In genomic region chr7:16758634-16759602, GRCh38 we compare ENCODE assay signal across 9 cellular contexts. TPM values are rescaled to one million over a fixed set of nuclear protein-coding genes. Genes with fewer than 3 reads are reported as not detected.
"Had no signal": no experiment of that assay in that cellular context is flagged by ENCODE, and none has a peak within 500 bp of the region (broad histone marks: within the 10 kb centered on the region; RNA-seq: fewer than 3 reads in every experiment).

No MANE protein-coding gene starts in this region.

- H3K36me3 Mint-ChIP-seq: activated naive CD4-positive, alpha-beta T cell treated with anti-CD3 and anti-CD28 coated beads, Interleukin-2, amount 10 ng/mL, durations not matched to agents 7 days and 5 days had no signal

- H3K4me3 Mint-ChIP-seq: activated naive CD4-positive, alpha-beta T cell treated with anti-CD3 and anti-CD28 coated beads, Interleukin-2, amount 10 ng/mL, durations not matched to agents 7 days and 5 days had no signal

- H3K9me3 Mint-ChIP-seq: activated naive CD4-positive, alpha-beta T cell treated with anti-CD3 and anti-CD28 coated beads, Interleukin-2, amount 10 ng/mL, durations not matched to agents 7 days and 5 days had no signal

- H3K27ac Mint-ChIP-seq: activated naive CD4-positive, alpha-beta T cell treated with anti-CD3 and anti-CD28 coated beads, Interleukin-2, amount 10 ng/mL, durations not matched to agents 7 days and 5 days had no signal

- H3K9me3 ChIP-seq: upper lobe of left lung had no signal

- DNase-seq: activated naive CD4-positive, alpha-beta T cell treated with anti-CD3 and anti-CD28 coated beads, Interleukin-2, amount 10 ng/mL, durations not matched to agents 7 days and 5 days; dorsolateral prefrontal cortex; retina; stimulated activated CD4-positive, alpha-beta T cell treated with anti-CD3 and anti-CD28 coated beads, Interleukin-4, amount 100 ng/mL, for 1 hour; stimulated activated naive CD4-positive, alpha-beta T cell treated with Interleukin-2 at 50 U/mL for 16 hours; upper lobe of left lung had no signal

- ATAC-seq: left lobe of liver had no signal

RNA-seq across cellular contexts. Expression of gene AGR2, which starts 45.9 kb away (rescaled TPM):
- total RNA-seq: lung microvascular endothelial cell; T-helper 2 cell treated with Interferon-gamma antibody and Interleukin-4, amounts not matched to agents 100 ng/mL and 5 ng/mL, for 36 hours had no signal
